27 cellular contexts compared by ENCODE assay signal in the genomic region with DNA sequence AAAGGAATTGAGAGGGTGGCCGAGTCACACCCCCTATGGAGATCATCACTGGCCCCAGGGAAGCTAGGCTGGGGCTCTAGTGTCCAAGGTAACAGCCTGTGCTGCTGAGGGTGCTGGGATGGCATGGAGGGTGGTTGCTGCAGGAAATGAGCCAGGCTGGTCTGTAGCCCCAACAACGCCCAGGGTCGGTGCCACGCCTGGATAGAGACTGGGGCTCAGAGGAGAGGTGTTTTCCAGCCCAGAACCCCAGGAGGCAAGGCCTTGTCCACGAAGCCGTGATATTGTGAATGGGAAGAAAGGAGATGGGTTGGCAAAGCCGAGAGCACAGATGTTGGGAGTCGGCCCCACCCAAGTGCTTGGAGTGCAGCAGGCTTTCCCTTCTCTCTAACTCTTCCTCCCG.
DNase-seq lines count a peak whose midpoint lies in the region; ATAC-seq and TF ChIP-seq lines count a peak whose summit lies in the region.
"Had no signal": no experiment of that assay in that cellular context is flagged by ENCODE, and none has a peak within 500 bp of the region (broad histone marks: within the 10 kb centered on the region; RNA-seq: fewer than 3 reads in every experiment).

No MANE protein-coding gene starts in this region.

- H3K4me1 ChIP-seq in right atrium auricular region (no peaks in the 10 kb centered on the region), spleen (peaks cover 0 to 6% (median 2%) of the 10 kb centered on the region in 6 donors)
- peaks cover 27 to 87% (median 56%) of the 10 kb centered on the region in 10 experiments for H3K4me1 ChIP-seq in BLaER1 treated with 17β-estradiol and CSF1 and Interleukin-3, amounts not matched to agents 10 nM and 100 nM
- H3K4me1 ChIP-seq: Caco-2 had no signal

- no peak overlapping the region for H3K4me3 ChIP-seq in right atrium auricular region
- H3K4me3 ChIP-seq in BLaER1 treated with 17β-estradiol and CSF1 and Interleukin-3, amounts not matched to agents 10 nM and 100 nM = no peak overlapping the region; a peak in 1 of 20 replicates
- no peak overlapping the region for H3K4me3 ChIP-seq in spleen
- H3K4me3 ChIP-seq: GM23338, SK-N-MC had no signal

- intact Hi-C loops in Right ventricle myocardium inferior (cut with DNase I) (no loop called here), left ventricle myocardium superior (cut with micrococcal nuclease) (no loop called here), spleen (cut with DNase I; ENCODE audit: low total_unique reads) (no loop called here)

- ATAC-seq in Right ventricle myocardium inferior (no peak), left ventricle myocardium superior (no peak), GM21515 (IDR thresholded peaks at IDR 0.05; ENCODE audit: unreplicated experiment) (no peak)
- ATAC-seq: CD8-positive, alpha-beta T cell; GM23338; PC-3 had no signal

- no peak for TF ChIP-seq POLR2A in spleen (IDR thresholded peaks at IDR 0.05)

- DNase-seq in Right ventricle myocardium inferior (ENCODE audit: missing footprints) (peak; percentile 23), right atrium auricular region (ENCODE audit: low spot score) (no peak), left ventricle myocardium superior (peak; percentile 8), spleen (peak; percentile 41), NCI-H2196 (lab: John Stamatoyannopoulos, UW; ENCODE audit: unreplicated experiment) (no peak), activated gamma-delta T cell (lab: John Stamatoyannopoulos, UW) (no peak)
- DNase-seq: AML-193; Caco-2; CD8-positive, alpha-beta T cell; H9; KBM-7; MV-4-11; NCI-H1105; NCI-H1436 treated with DMSO at 0.1 percent for 48 hours; NCI-H187 treated with DMSO at 0.1 percent for 48 hours; NCI-H446; NCI-H526; NCI-H82; NK-92 treated with Interleukin-12 subunit alpha and Interleukin-12 subunit beta, amount 100 ng/mL, for 24 hours; PC-3; RPMI8226; SIG-M5 had no signal

- no peaks in the 10 kb centered on the region for H3K36me3 ChIP-seq in right atrium auricular region
- H3K36me3 ChIP-seq in BLaER1 treated with 17β-estradiol and CSF1 and Interleukin-3, amounts not matched to agents 10 nM and 100 nM = no peaks in the 10 kb centered on the region; a peak in 1 of 22 replicates
- no peaks in the 10 kb centered on the region for H3K36me3 ChIP-seq in spleen

- H3K9ac ChIP-seq in BLaER1 treated with 17β-estradiol and CSF1 and Interleukin-3, amounts not matched to agents 10 nM and 100 nM = no peak overlapping the region

- H3K9me3 ChIP-seq in right atrium auricular region (peaks cover 0 to 24% of the 10 kb centered on the region in 2 donors), spleen (peaks cover 0 to 60% (median 52%) of the 10 kb centered on the region in 8 donors)
- H3K9me3 ChIP-seq in BLaER1 treated with 17β-estradiol and CSF1 and Interleukin-3, amounts not matched to agents 10 nM and 100 nM (replicated peaks in 1 of 11) = peaks cover 45 to 59% (median 52%) of the 10 kb centered on the region in 11 experiments
- H3K9me3 ChIP-seq: Caco-2 had no signal

- H3K27ac ChIP-seq in right atrium auricular region (no peak overlapping the region), spleen (peak overlapping the region in 1 of 8 donors; percentile 26)
- peak overlapping the region in 1 of 11 experiments; percentile 63; a peak in 2 of 22 replicates for H3K27ac ChIP-seq in BLaER1 treated with 17β-estradiol and CSF1 and Interleukin-3, amounts not matched to agents 10 nM and 100 nM
- H3K27ac ChIP-seq: C4-2B, SK-N-MC had no signal

- TF ChIP-seq CTCF in right atrium auricular region (IDR thresholded peaks at IDR 0.05) (no peak), spleen (IDR thresholded peaks at IDR 0.05 in 8 of 11, conservative IDR thresholded peaks at IDR 0.05 in 3 of 11) (no peak)

- 73 to 92% (median 83%) methylated on average over 9 of the region's 9 CpGs for WGBS in spleen, 5 donors

- H3K27me3 ChIP-seq in right atrium auricular region = no peaks in the 10 kb centered on the region
- H3K27me3 ChIP-seq in BLaER1 treated with 17β-estradiol and CSF1 and Interleukin-3, amounts not matched to agents 10 nM and 100 nM = peaks cover 6 to 22% (median 18%) of the 10 kb centered on the region in 11 experiments; a peak in 20 of 22 replicates
- H3K27me3 ChIP-seq in spleen (replicated peaks in 1 of 7) = peaks cover 0 to 33% (median 6%) of the 10 kb centered on the region in 7 donors

- peak overlapping the region in 6 of 11 experiments; percentile 3 to 64 (median 30); a peak in 6 of 22 replicates for H3K4me2 ChIP-seq in BLaER1 treated with 17β-estradiol and CSF1 and Interleukin-3, amounts not matched to agents 10 nM and 100 nM
- H3K4me2 ChIP-seq: GM23338 had no signal

- peaks cover 0 to 11% (median 0%) of the 10 kb centered on the region in 11 experiments; a peak in 2 of 22 replicates for H4K20me1 ChIP-seq in BLaER1 treated with 17β-estradiol and CSF1 and Interleukin-3, amounts not matched to agents 10 nM and 100 nM

Comparison
In these comparisons a context has a peak if more than half of its experiments do, and no peak if none do; other contexts are left out.
1. DNase-seq: peak in Right ventricle myocardium inferior (single experiment), left ventricle myocardium superior (single experiment) and spleen (single experiment); none in right atrium auricular region (single experiment), NCI-H2196 (single experiment) and activated gamma-delta T cell (single experiment).